17 cellular contexts compared by ENCODE assay signal in genomic region chr1:11046270-11046566, GRCh38. TPM values are rescaled to one million over a fixed set of nuclear protein-coding genes. Genes with fewer than 3 reads are reported as not detected.
"Had no signal": no experiment of that assay in that cellular context is flagged by ENCODE, and none has a peak within 500 bp of the region (broad histone marks: within the 10 kb centered on the region; RNA-seq: fewer than 3 reads in every experiment).

No MANE protein-coding gene starts in this region.

- H3K4me3 ChIP-seq: breast epithelium, coronary artery, left ventricle myocardium inferior, ovary, thyroid gland had no signal

- H3K27ac ChIP-seq: breast epithelium, coronary artery, left ventricle myocardium inferior, ovary, thyroid gland had no signal

- DNase-seq: activated gamma-delta T cell; activated T-cell treated with anti-CD3 and anti-CD28 coated beads, Interleukin-2, amount 50 U/mL, for 72 hours; erythroblast; foreskin melanocyte; hypothalamus; islet precursor cell; left ventricle myocardium inferior; mesenchymal stem cell; naive thymus-derived CD8-positive, alpha-beta T cell; ovary; stimulated activated naive CD4-positive, alpha-beta T cell treated with Interleukin-2 at 50 U/mL for 16 hours; T1000; thyroid gland had no signal

- H3K27me3 ChIP-seq: breast epithelium, ovary, thyroid gland had no signal

- H3K36me3 ChIP-seq: breast epithelium, left ventricle myocardium inferior, ovary, thyroid gland had no signal

- ATAC-seq: activated T-cell treated with anti-CD3 and anti-CD28 coated beads, Interleukin-2, amount 50 U/mL, for 72 hours; naive thymus-derived CD8-positive, alpha-beta T cell had no signal

- H3K4me1 ChIP-seq: breast epithelium, left ventricle myocardium inferior, thyroid gland had no signal

- H3K9me3 ChIP-seq: breast epithelium, left ventricle myocardium inferior, ovary, thyroid gland had no signal

RNA-seq across cellular contexts. Expression of gene MASP2, which starts 0.8 kb away (rescaled TPM):
- total RNA-seq: breast epithelium, left ventricle myocardium inferior, subcutaneous adipose tissue, thyroid gland, urinary bladder had no signal
- polyA plus RNA-seq: naive thymus-derived CD8-positive, alpha-beta T cell; urinary bladder had no signal
